ENCODE assay signal across 8 cellular contexts in genomic region chr20:39269031-39269461, GRCh38.
DNase-seq lines count a peak whose midpoint lies in the region; ATAC-seq lines count a peak whose summit lies in the region.

No MANE protein-coding gene starts in this region.

- peak; percentile 39 for DNase-seq in ELR (ENCODE audit: low read depth)
- peak; percentile 22 for DNase-seq in NCI-H1105 treated with DMSO at 0.1 percent for 48 hours (lab: John Stamatoyannopoulos, UW)
- DNase-seq in activated T-cell treated with anti-CD3 and anti-CD28 coated beads, Interleukin-2, amount 50 U/mL, for 24 hours = peak; percentile 58
- peak; percentile 11 for DNase-seq in glomerular visceral epithelial cell (ENCODE audit: extremely low spot score)
- peak; percentile 89 for DNase-seq in retina
- DNase-seq in NCI-H1048 (lab: John Stamatoyannopoulos, UW) = no peak
- no peak for DNase-seq in effector CD8-positive, alpha-beta T cell (lab: John Stamatoyannopoulos, UW)

- no peak overlapping the region for H3K27ac Mint-ChIP-seq in activated T-cell treated with anti-CD3 and anti-CD28 coated beads, Interleukin-2, amount 50 U/mL, for 24 hours

- no peak overlapping the region for H3K4me3 Mint-ChIP-seq in activated T-cell treated with anti-CD3 and anti-CD28 coated beads, Interleukin-2, amount 50 U/mL, for 24 hours

- no peaks in the 10 kb centered on the region for H3K27me3 Mint-ChIP-seq in activated T-cell treated with anti-CD3 and anti-CD28 coated beads, Interleukin-2, amount 50 U/mL, for 24 hours

- H3K4me1 Mint-ChIP-seq in activated T-cell treated with anti-CD3 and anti-CD28 coated beads, Interleukin-2, amount 50 U/mL, for 24 hours (ENCODE audit: low read depth) = no peaks in the 10 kb centered on the region

- no peaks in the 10 kb centered on the region for H3K36me3 Mint-ChIP-seq in activated T-cell treated with anti-CD3 and anti-CD28 coated beads, Interleukin-2, amount 50 U/mL, for 24 hours (ENCODE audit: low read depth)

- no peaks in the 10 kb centered on the region for H3K9me3 Mint-ChIP-seq in activated T-cell treated with anti-CD3 and anti-CD28 coated beads, Interleukin-2, amount 50 U/mL, for 24 hours

- ATAC-seq in GM21825 (IDR thresholded peaks at IDR 0.05; ENCODE audit: unreplicated experiment) = peak; percentile 66

Comparison
In these comparisons a context has a peak if more than half of its experiments do, and no peak if none do; other contexts are left out.
1. DNase-seq: peak in ELR (single experiment), NCI-H1105 treated with DMSO at 0.1 percent for 48 hours (single experiment), activated T-cell treated with anti-CD3 and anti-CD28 coated beads, Interleukin-2, amount 50 U/mL, for 24 hours (single experiment), glomerular visceral epithelial cell (single experiment) and retina (single experiment); none in NCI-H1048 (single experiment) and effector CD8-positive, alpha-beta T cell (single experiment).